In genomic region chr6:151493495-151494234, GRCh38 we compare ENCODE assay signal across 8 cellular contexts. TPM values are rescaled to one million over a fixed set of nuclear protein-coding genes. Genes with fewer than 3 reads are reported as not detected.
DNase-seq lines count a peak whose midpoint lies in the region; ATAC-seq and TF ChIP-seq lines count a peak whose summit lies in the region.

TSS of gene CCDC170 (plus strand) at chr6:151494017. CDS start at chr6:151494129, 112 bp downstream.

- peak within 1 kb of the TSS; percentile 87 for H3K4me2 ChIP-seq in parathyroid adenoma (ENCODE audit: low read length)

- H3K36me3 Mint-ChIP-seq in activated naive CD8-positive, alpha-beta T cell treated with anti-CD3 and anti-CD28 coated beads, Interleukin-2, amount 10 ng/mL, durations not matched to agents 7 days and 5 days: no peaks in the 10 kb centered on the region

- H3K27me3 ChIP-seq in HUES6 (ENCODE audit: control insufficient read depth, insufficient read depth, low read length) (peaks cover 43% of the 10 kb centered on the region), parathyroid adenoma (ENCODE audit: control insufficient read depth, insufficient read depth, low read length) (no peaks in the 10 kb centered on the region)

- H3K36me3 ChIP-seq in HUES6 (ENCODE audit: control insufficient read depth, insufficient read depth, low read length) (no peaks in the 10 kb centered on the region), parathyroid adenoma (ENCODE audit: control insufficient read depth, insufficient read depth, low read length) (no peaks in the 10 kb centered on the region)

- POLR2A ChIA-PET in activated naive CD8-positive, alpha-beta T cell treated with anti-CD3 and anti-CD28 coated beads, Interleukin-2, amount 10 ng/mL, durations not matched to agents 7 days and 5 days (lab: Charles Lee): no interaction called here

- H3K4me1 ChIP-seq in HUES6 (ENCODE audit: control insufficient read depth, insufficient read depth, low read length) (peaks cover 11% of the 10 kb centered on the region; the same call in 1 of the 2 replicates), parathyroid adenoma (no peaks in the 10 kb centered on the region)

- peak within 1 kb of the TSS; percentile 65 for H2AFZ ChIP-seq in parathyroid adenoma

- peak; percentile 11 for DNase-seq in DMS53 treated with DMSO at 0.1 percent for 48 hours (lab: John Stamatoyannopoulos, UW; ENCODE audit: unreplicated experiment)
- DNase-seq in activated naive CD8-positive, alpha-beta T cell treated with anti-CD3 and anti-CD28 coated beads, Interleukin-2, amount 10 ng/mL, durations not matched to agents 7 days and 5 days: peak; percentile 57
- DNase-seq in left ventricle myocardium superior: peak; percentile 77
- DNase-seq in activated CD4-positive, CD25-positive, alpha-beta regulatory T cell treated with anti-CD3 and anti-CD28 coated beads, Interleukin-2, amount 50 U/mL, for 72 hours: no peak

- TF ChIP-seq CTCF in parathyroid adenoma (IDR thresholded peaks at IDR 0.05): no peak

- H3K9ac ChIP-seq in HUES6 (ENCODE audit: low read length) (peak within 1 kb of the TSS; percentile 68), parathyroid adenoma (no peak within 1 kb of the TSS)

- H3K27me3 Mint-ChIP-seq in activated naive CD8-positive, alpha-beta T cell treated with anti-CD3 and anti-CD28 coated beads, Interleukin-2, amount 10 ng/mL, durations not matched to agents 7 days and 5 days: peaks cover 47% of the 10 kb centered on the region

- H3K4me1 Mint-ChIP-seq in activated naive CD8-positive, alpha-beta T cell treated with anti-CD3 and anti-CD28 coated beads, Interleukin-2, amount 10 ng/mL, durations not matched to agents 7 days and 5 days: peaks cover 11% of the 10 kb centered on the region

- no peaks in the 10 kb centered on the region for H3K79me2 ChIP-seq in parathyroid adenoma

- peak within 1 kb of the TSS; percentile 75 for H3K4me3 Mint-ChIP-seq in activated naive CD8-positive, alpha-beta T cell treated with anti-CD3 and anti-CD28 coated beads, Interleukin-2, amount 10 ng/mL, durations not matched to agents 7 days and 5 days

- ATAC-seq in activated naive CD8-positive, alpha-beta T cell treated with anti-CD3 and anti-CD28 coated beads, Interleukin-2, amount 10 ng/mL, durations not matched to agents 7 days and 5 days (ENCODE audit: low read depth): peak; percentile 55
- ATAC-seq in left ventricle myocardium superior (peak; percentile 85), GM18873 (IDR thresholded peaks at IDR 0.05; ENCODE audit: low FRiP score, unreplicated experiment) (no peak), HG02571 (IDR thresholded peaks at IDR 0.05; ENCODE audit: unreplicated experiment) (no peak)

- H3K9me3 Mint-ChIP-seq in activated naive CD8-positive, alpha-beta T cell treated with anti-CD3 and anti-CD28 coated beads, Interleukin-2, amount 10 ng/mL, durations not matched to agents 7 days and 5 days: no peaks in the 10 kb centered on the region

- no peak within 1 kb of the TSS for H3K27ac ChIP-seq in HUES6 (ENCODE audit: low read depth, low read length)
- peak within 1 kb of the TSS; percentile 40 for H3K27ac ChIP-seq in parathyroid adenoma

- H3K9me3 ChIP-seq in HUES6 (ENCODE audit: control insufficient read depth, insufficient read depth, low read depth, low read length): no peaks in the 10 kb centered on the region
- H3K9me3 ChIP-seq in parathyroid adenoma (ENCODE audit: control insufficient read depth, low read length): no peaks in the 10 kb centered on the region

- H3K4me3 ChIP-seq in HUES6 (ENCODE audit: low read depth, low read length): peak within 1 kb of the TSS; percentile 68
- peak within 1 kb of the TSS; percentile 54 for H3K4me3 ChIP-seq in parathyroid adenoma (ENCODE audit: low read depth, low read length)

- intact Hi-C loops in left ventricle myocardium superior (cut with micrococcal nuclease): no loop called here

- no peak within 1 kb of the TSS for H3K27ac Mint-ChIP-seq in activated naive CD8-positive, alpha-beta T cell treated with anti-CD3 and anti-CD28 coated beads, Interleukin-2, amount 10 ng/mL, durations not matched to agents 7 days and 5 days

RNA-seq across cellular contexts. Expression of gene CCDC170, which starts in this region (rescaled TPM):
- total RNA-seq in activated naive CD8-positive, alpha-beta T cell treated with anti-CD3 and anti-CD28 coated beads, Interleukin-2, amount 10 ng/mL, durations not matched to agents 7 days and 5 days: not detected
- total RNA-seq in left ventricle myocardium superior: 0.47 TPM

Comparison
In these comparisons a context has a peak if more than half of its experiments do, and no peak if none do; other contexts are left out.
1. Peak in DNase-seq and ATAC-seq in activated naive CD8-positive, alpha-beta T cell treated with anti-CD3 and anti-CD28 coated beads, Interleukin-2, amount 10 ng/mL, durations not matched to agents 7 days and 5 days; RNA of the gene not detected or under 1 TPM.
2. Peak in DNase-seq and ATAC-seq in left ventricle myocardium superior; RNA of the gene not detected or under 1 TPM.